Comparison of ENCODE assay signal across 1 cellular context in genomic region chr3:51974963-51975856, GRCh38.
A peak's percentile ranks its signal among the peaks of the same experiment; 100 is the strongest.
TF ChIP-seq lines count a peak whose summit lies in the region.

ABHD14A (plus strand) TSS chr3:51975064; CDS start chr3:51975136, 72 bp downstream.

TF ChIP-seq in GM12878, 131 proteins besides CTCF, POLR2A, EP300 and RAD21 (continued from another document and continues in another):
- TF ChIP-seq HSF1 (IDR thresholded peaks at IDR 0.05; ENCODE audit: low read depth, low read length) (no peak), NFXL1 (IDR thresholded peaks at IDR 0.05; ENCODE audit: borderline replicate concordance) (no peak), MTA2 (IDR thresholded peaks at IDR 0.05; ENCODE audit: low read depth) (no peak), PBX3 (IDR thresholded peaks at IDR 0.05; ENCODE audit: insufficient replicate concordance, low read depth, low read length) (no peak), RFX5 (IDR thresholded peaks at IDR 0.05; ENCODE audit: low read depth, low read length) (no peak), JUNB (IDR thresholded peaks at IDR 0.05) (no peak), SREBF1 (IDR thresholded peaks at IDR 0.05; ENCODE audit: low read length) (no peak), ZNF687 (IDR thresholded peaks at IDR 0.05) (peak; percentile 79), ASH2L (IDR thresholded peaks at IDR 0.05; ENCODE audit: borderline replicate concordance, low read depth) (no peak), SMAD1 (IDR thresholded peaks at IDR 0.05; ENCODE audit: low read depth, partially characterized antibody) (no peak), MLLT1 (IDR thresholded peaks at IDR 0.05) (peak; percentile 53), CBFB (IDR thresholded peaks at IDR 0.05; ENCODE audit: low read depth) (no peak), ZNF24 (IDR thresholded peaks at IDR 0.05) (0 out of 2 replicates have a peak, but pooled peaks have one; percentile 24), IKZF2 (IDR thresholded peaks at IDR 0.05) (no peak), ZBTB33 (IDR thresholded peaks at IDR 0.05) (no peak), CBX5 (IDR thresholded peaks at IDR 0.05; ENCODE audit: low read depth) (no peak), BCL3 (IDR thresholded peaks at IDR 0.05; ENCODE audit: borderline replicate concordance, insufficient read depth, low read depth, low read length, poor library complexity, severe bottlenecking) (no peak), TARDBP (IDR thresholded peaks at IDR 0.05; ENCODE audit: borderline replicate concordance) (no peak), IRF3 (IDR thresholded peaks at IDR 0.05) (no peak), ATF2 (IDR thresholded peaks at IDR 0.05; ENCODE audit: low read length) (no peak), ATF3 (IDR thresholded peaks at IDR 0.05; ENCODE audit: borderline replicate concordance, extremely low read depth, low read depth, low read length) (no peak), RUNX3 (IDR thresholded peaks at IDR 0.05; ENCODE audit: low read length) (peak; percentile 51), PAX8 (IDR thresholded peaks at IDR 0.05) (peak; percentile 61; the same call in 1 of the 2 replicates), SIN3A (IDR thresholded peaks at IDR 0.05; ENCODE audit: low read depth, low read length) (peak; percentile 24; the same call in 1 of the 2 replicates), NBN (IDR thresholded peaks at IDR 0.05) (peak; percentile 85), CHD1 (IDR thresholded peaks at IDR 0.05; ENCODE audit: low read depth, low read length) (no peak), NR2C2 (IDR thresholded peaks at IDR 0.05; ENCODE audit: borderline replicate concordance, control insufficient read depth, insufficient read length, low read depth) (no peak), SP1 (IDR thresholded peaks at IDR 0.05; ENCODE audit: low read depth, low read length) (no peak), MXI1 (IDR thresholded peaks at IDR 0.05; ENCODE audit: low read depth, low read length) (no peak), JUND (IDR thresholded peaks at IDR 0.05; ENCODE audit: low read depth, low read length) (no peak), RELA (IDR thresholded peaks at IDR 0.05; ENCODE audit: borderline replicate concordance, partially characterized antibody) (no peak), IKZF1 (conservative IDR thresholded peaks at IDR 0.05) (peak; percentile 61), ZZZ3 (IDR thresholded peaks at IDR 0.05; ENCODE audit: control insufficient read depth, insufficient read length, low read depth) (no peak), ZBTB11 (CRISPR knock-in tag; IDR thresholded peaks at IDR 0.05) (no peak), TAF1 (IDR thresholded peaks at IDR 0.05; ENCODE audit: borderline replicate concordance, low read depth, low read length) (no peak; the same call in 1 of the 2 replicates), BCLAF1 (IDR thresholded peaks at IDR 0.05) (no peak), KAT2A (conservative IDR thresholded peaks at IDR 0.05; ENCODE audit: control insufficient read depth, low read depth, low read length) (no peak), SMAD5 (IDR thresholded peaks at IDR 0.05; ENCODE audit: low read depth) (no peak), CEBPB (IDR thresholded peaks at IDR 0.05; ENCODE audit: borderline replicate concordance in 1 of 2, low read depth in 2 of 2, low read length in 2 of 2) (no peak), ATF7 (IDR thresholded peaks at IDR 0.05; ENCODE audit: low read depth) (no peak)
